ENCODE assay signal across 30 cellular contexts in the genomic region with DNA sequence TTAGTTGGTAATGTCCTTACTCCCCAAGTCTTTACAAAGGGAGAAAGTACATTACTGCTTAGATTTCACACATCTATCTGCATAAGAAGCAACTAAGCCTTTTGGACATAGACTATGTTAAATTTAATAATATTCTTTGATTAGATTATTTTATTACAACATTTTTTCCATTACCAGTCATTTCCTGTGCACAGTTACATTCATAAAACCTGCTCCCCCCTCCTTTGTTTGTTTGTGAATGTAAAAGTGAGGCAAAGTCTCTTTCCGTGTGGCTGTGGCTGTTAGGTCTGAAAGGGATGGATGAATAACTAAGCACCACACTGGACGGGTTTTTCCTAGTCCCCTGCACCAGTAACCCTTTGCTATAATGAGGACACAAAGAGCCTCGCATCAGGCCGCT. TPM values are rescaled to one million over a fixed set of nuclear protein-coding genes. Genes with fewer than 3 reads are reported as not detected.
DNase-seq lines count a peak whose midpoint lies in the region; ATAC-seq, FAIRE-seq and TF ChIP-seq lines count a peak whose summit lies in the region.
"Had no signal": no experiment of that assay in that cellular context is flagged by ENCODE, and none has a peak within 500 bp of the region (broad histone marks: within the 10 kb centered on the region; RNA-seq: fewer than 3 reads in every experiment).

No MANE protein-coding gene starts in this region.

- dilution Hi-C loops in IMR-90 (cut with HindIII; ENCODE audit: low sequenced_read_pairs, unreplicated experiment), result no loop called here
- dilution Hi-C loops in endothelial cell of umbilical vein (cut with MboI; ENCODE audit: extremely low pct_ligation_motif_present, low sequenced_read_pairs), result no loop called here

- H3K4me1 Mint-ChIP-seq in CD4-positive, CD25-positive, alpha-beta regulatory T cell, result peaks cover 5 to 32% (median 16%) of the 10 kb centered on the region in 4 donors
- H3K4me1 Mint-ChIP-seq in nephron, result peaks cover 59% of the 10 kb centered on the region
- peaks cover 2% of the 10 kb centered on the region for H3K4me1 Mint-ChIP-seq in T-helper 2 cell treated with Interferon-gamma antibody and Interleukin-4, amounts not matched to agents 5 μg/mL and 100 μg/mL, for 36 hours (ENCODE audit: low read depth)
- peaks cover 26% of the 10 kb centered on the region for H3K4me1 Mint-ChIP-seq in activated T-cell treated with anti-CD3 and anti-CD28 coated beads, Interleukin-2, amount 50 U/mL, for 72 hours (ENCODE audit: low read depth)

- H4K20me1 ChIP-seq in IMR-90 (ENCODE audit: insufficient read depth, low read length) (no peaks in the 10 kb centered on the region; the same call in none of the 2 replicates), endothelial cell of umbilical vein (replicated peaks; ENCODE audit: control insufficient read depth, extremely low read depth, insufficient read depth, low read length) (no peaks in the 10 kb centered on the region)

- in situ Hi-C loops in IMR-90 (cut with MboI; ENCODE audit: low sequenced_read_pairs), result loop anchor here (5.0 kb wide), 1 partner anchor 542 kb away; no protein-coding TSS in a partner anchor

- DNase-seq in CD4-positive, CD25-positive, alpha-beta regulatory T cell, result no peak
- DNase-seq in IMR-90 (peak; percentile 13), endothelial cell of umbilical vein (ENCODE audit: low read depth, low spot score) (peak; percentile 44), NCI-H526 (lab: John Stamatoyannopoulos, UW) (no peak), cerebellar cortex (ENCODE audit: low spot score) (no peak)
- DNase-seq in T-helper 2 cell treated with Interferon-gamma antibody and Interleukin-4, amounts not matched to agents 5 μg/mL and 100 μg/mL, for 36 hours (ENCODE audit: low spot score), result no peak
- DNase-seq in activated T-cell treated with anti-CD3 and anti-CD28 coated beads, Interleukin-2, amount 50 U/mL, for 72 hours, result no peak
- DNase-seq: activated CD4-positive, alpha-beta T cell treated with anti-CD3 and anti-CD28 coated beads for 48 hours; activated CD8-positive, alpha-beta memory T cell treated with anti-CD3 and anti-CD28 coated beads for 24 hours; activated effector memory CD4-positive, alpha-beta T cell treated with anti-CD3 and anti-CD28 coated beads, Interleukin-2, amount 50 U/mL, for 16 hours; DMS153; effector CD8-positive, alpha-beta T cell; foreskin melanocyte; NCI-H1694; NCI-H2171; NCI-H524 treated with DMSO at 0.1 percent for 48 hours; NK-92 treated with Interleukin-12 subunit alpha and Interleukin-12 subunit beta, amount 100 ng/mL, for 24 hours; PC-3; small intestine; stimulated activated CD8-positive, alpha-beta memory T cell treated with anti-CD3 and anti-CD28 coated beads, Interleukin-4, amount 100 ng/mL, for 48 hours; stimulated activated naive CD8-positive, alpha-beta T cell treated with anti-CD3 and anti-CD28 coated beads, Interleukin-15, amount 100 ng/mL, for 72 hours; T1000; thyroid gland; WERI-Rb-1 had no signal

- H2AK5ac ChIP-seq in IMR-90 (ENCODE audit: low read depth, low read length), result no peak overlapping the region

- H3K18ac ChIP-seq in IMR-90 (ENCODE audit: low read depth, low read length), result no peak overlapping the region

- intact Hi-C loops in IMR-90 (cut with micrococcal nuclease) (no loop called here), endothelial cell of umbilical vein (cut with micrococcal nuclease) (loop anchor here (5.0 kb wide), 1 partner anchor 302 kb away; no protein-coding TSS in a partner anchor)

- H2BK120ac ChIP-seq in IMR-90 (ENCODE audit: low read depth, low read length), result no peak overlapping the region

- H4K5ac ChIP-seq in IMR-90 (ENCODE audit: low read depth, low read length), result 0 out of 2 replicates have a peak overlapping the region, but pooled peaks have one; percentile 22

- H3K9me1 ChIP-seq in IMR-90 (ENCODE audit: insufficient read depth, low read length) (peaks cover 9% of the 10 kb centered on the region), endothelial cell of umbilical vein (replicated peaks; ENCODE audit: control insufficient read depth, extremely low read depth, insufficient read depth, low read length) (no peaks in the 10 kb centered on the region)

- no peak for ATAC-seq in CD4-positive, CD25-positive, alpha-beta regulatory T cell (ENCODE audit: low read depth in 2 of 2)
- ATAC-seq in IMR-90 (ENCODE audit: low read depth), result no peak
- ATAC-seq in activated T-cell treated with anti-CD3 and anti-CD28 coated beads, Interleukin-2, amount 50 U/mL, for 72 hours (replicated peaks in 1 of 2), result no peak
- ATAC-seq: A549; PC-3; Right ventricle myocardium inferior; stimulated activated naive CD8-positive, alpha-beta T cell treated with anti-CD3 and anti-CD28 coated beads, Interleukin-15, amount 100 ng/mL, for 72 hours had no signal

- no peak overlapping the region for H3K4me3 ChIP-seq in CD4-positive, CD25-positive, alpha-beta regulatory T cell (ENCODE audit: low read depth, low read length)
- H3K4me3 ChIP-seq in IMR-90 (ENCODE audit: insufficient read depth, low read depth, low read length), result no peak overlapping the region
- H3K4me3 ChIP-seq in endothelial cell of umbilical vein (replicated peaks in 1 of 3; ENCODE audit: insufficient read depth in 1 of 3, low read depth in 1 of 3, low read length in 3 of 3), result no peak overlapping the region
- H3K4me3 ChIP-seq: A549, HAP-1, K562, thyroid gland had no signal

- H3K9me3 Mint-ChIP-seq in CD4-positive, CD25-positive, alpha-beta regulatory T cell, result no peaks in the 10 kb centered on the region
- H3K9me3 Mint-ChIP-seq in nephron, result no peaks in the 10 kb centered on the region
- H3K9me3 Mint-ChIP-seq in T-helper 2 cell treated with Interferon-gamma antibody and Interleukin-4, amounts not matched to agents 5 μg/mL and 100 μg/mL, for 36 hours, result no peaks in the 10 kb centered on the region
- no peaks in the 10 kb centered on the region for H3K9me3 Mint-ChIP-seq in activated T-cell treated with anti-CD3 and anti-CD28 coated beads, Interleukin-2, amount 50 U/mL, for 72 hours
- H3K9me3 Mint-ChIP-seq: stimulated activated naive CD8-positive, alpha-beta T cell treated with anti-CD3 and anti-CD28 coated beads, Interleukin-15, amount 100 ng/mL, for 72 hours had no signal

- no peak overlapping the region for H3K14ac ChIP-seq in IMR-90 (replicated peaks; ENCODE audit: low read depth, low read length)

- H4K8ac ChIP-seq in IMR-90 (ENCODE audit: low read depth in 2 of 2, low read length in 2 of 2), result no peak overlapping the region

- H3K4ac ChIP-seq in IMR-90 (ENCODE audit: low read depth, low read length), result no peak overlapping the region

- CTCF ChIA-PET in IMR-90 (lab: Yijun Ruan, JAX) (no interaction called here), endothelial cell of umbilical vein (lab: Charles Lee) (interaction anchor here (1.0 kb wide), 1 partner anchor 11 kb away, joined by 3 read pairs; the partner anchor contains the start of gene TSHZ1)

- no peak overlapping the region for H2BK15ac ChIP-seq in IMR-90 (ENCODE audit: low read depth, low read length)

- H3K36me3 ChIP-seq in CD4-positive, CD25-positive, alpha-beta regulatory T cell (ENCODE audit: control insufficient read depth, insufficient read depth, low read length), result peaks cover 15% of the 10 kb centered on the region
- peaks cover 18% of the 10 kb centered on the region for H3K36me3 ChIP-seq in IMR-90 (ENCODE audit: control insufficient read depth, insufficient read depth, low read length)
- peaks cover 0 to 7% of the 10 kb centered on the region in 2 experiments for H3K36me3 ChIP-seq in endothelial cell of umbilical vein (ENCODE audit: control insufficient read depth in 2 of 2, extremely low read depth in 1 of 2, insufficient read depth in 2 of 2, low read length in 2 of 2)
- H3K36me3 ChIP-seq: HAP-1 had no signal

- H3K4me1 ChIP-seq in CD4-positive, CD25-positive, alpha-beta regulatory T cell (ENCODE audit: control insufficient read depth, insufficient read depth, low read length, poor library complexity, severe bottlenecking), result no peaks in the 10 kb centered on the region
- peaks cover 9% of the 10 kb centered on the region for H3K4me1 ChIP-seq in IMR-90 (ENCODE audit: control insufficient read depth, insufficient read depth, low read length)
- H3K4me1 ChIP-seq in endothelial cell of umbilical vein (ENCODE audit: control insufficient read depth, extremely low read depth, insufficient read depth, low read length), result peaks cover 27% of the 10 kb centered on the region
- H3K4me1 ChIP-seq: A549, HAP-1 had no signal

- no peak overlapping the region for H3K27ac Mint-ChIP-seq in CD4-positive, CD25-positive, alpha-beta regulatory T cell
- peak overlapping the region; percentile 40 to 86 (median 47) for H3K27ac Mint-ChIP-seq in nephron
- no peak overlapping the region for H3K27ac Mint-ChIP-seq in T-helper 2 cell treated with Interferon-gamma antibody and Interleukin-4, amounts not matched to agents 5 μg/mL and 100 μg/mL, for 36 hours
- no peak overlapping the region for H3K27ac Mint-ChIP-seq in activated T-cell treated with anti-CD3 and anti-CD28 coated beads, Interleukin-2, amount 50 U/mL, for 72 hours
- H3K27ac Mint-ChIP-seq: stimulated activated naive CD8-positive, alpha-beta T cell treated with anti-CD3 and anti-CD28 coated beads, Interleukin-15, amount 100 ng/mL, for 72 hours had no signal

- peak overlapping the region; percentile 5 for H3K27ac ChIP-seq in CD4-positive, CD25-positive, alpha-beta regulatory T cell (ENCODE audit: insufficient read depth, low read length, poor library complexity, severe bottlenecking)
- H3K27ac ChIP-seq in IMR-90 (ENCODE audit: insufficient read depth, low read length), result no peak overlapping the region
- peak overlapping the region; percentile 15 for H3K27ac ChIP-seq in endothelial cell of umbilical vein (ENCODE audit: insufficient read depth, low read depth, low read length)
- H3K27ac ChIP-seq: A549, thyroid gland, WERI-Rb-1 had no signal

- peaks cover 25% of the 10 kb centered on the region for H3K79me2 ChIP-seq in endothelial cell of umbilical vein (ENCODE audit: control insufficient read depth, insufficient read depth, low read length)

- WGBS in IMR-90 (ENCODE audit: extremely low coverage in 2 of 2, insufficient read length in 1 of 2), 2 experiments, result no CpG with 5 or more reads among the region's 4 CpGs

- no peak overlapping the region for H3K56ac ChIP-seq in IMR-90 (ENCODE audit: extremely low read depth, insufficient read depth, low read length)

- H2BK20ac ChIP-seq in IMR-90 (ENCODE audit: low read depth, low read length), result no peak overlapping the region

- no peaks in the 10 kb centered on the region for H3K9me3 ChIP-seq in CD4-positive, CD25-positive, alpha-beta regulatory T cell (ENCODE audit: control insufficient read depth in 2 of 2, low read length in 2 of 2)
- no peaks in the 10 kb centered on the region for H3K9me3 ChIP-seq in IMR-90 (ENCODE audit: control insufficient read depth, insufficient read depth, low read length)
- H3K9me3 ChIP-seq in endothelial cell of umbilical vein (replicated peaks; ENCODE audit: control insufficient read depth, insufficient read depth, low read length), result no peaks in the 10 kb centered on the region
- H3K9me3 ChIP-seq: A549, HAP-1, thyroid gland had no signal

- H3K27me3 ChIP-seq in CD4-positive, CD25-positive, alpha-beta regulatory T cell (ENCODE audit: control insufficient read depth, insufficient read depth, low read length), result no peaks in the 10 kb centered on the region
- H3K27me3 ChIP-seq in IMR-90 (ENCODE audit: control insufficient read depth, insufficient read depth, low read length) (no peaks in the 10 kb centered on the region), endothelial cell of umbilical vein (ENCODE audit: control insufficient read depth in 2 of 2, insufficient read depth in 2 of 2, low read length in 2 of 2) (no peaks in the 10 kb centered on the region)
- H3K27me3 ChIP-seq: thyroid gland had no signal

- POLR2A ChIA-PET in IMR-90 (lab: Charles Lee; ENCODE audit: unreplicated experiment), result no interaction called here
- POLR2A ChIA-PET in endothelial cell of umbilical vein (lab: Charles Lee), result no interaction called here

- no peaks in the 10 kb centered on the region for H3K27me3 Mint-ChIP-seq in CD4-positive, CD25-positive, alpha-beta regulatory T cell
- H3K27me3 Mint-ChIP-seq in nephron (ENCODE audit: low read depth), result no peaks in the 10 kb centered on the region
- H3K27me3 Mint-ChIP-seq in T-helper 2 cell treated with Interferon-gamma antibody and Interleukin-4, amounts not matched to agents 5 μg/mL and 100 μg/mL, for 36 hours (ENCODE audit: low read depth), result no peaks in the 10 kb centered on the region
- no peaks in the 10 kb centered on the region for H3K27me3 Mint-ChIP-seq in activated T-cell treated with anti-CD3 and anti-CD28 coated beads, Interleukin-2, amount 50 U/mL, for 72 hours (ENCODE audit: low read depth)
- H3K27me3 Mint-ChIP-seq: stimulated activated naive CD8-positive, alpha-beta T cell treated with anti-CD3 and anti-CD28 coated beads, Interleukin-15, amount 100 ng/mL, for 72 hours had no signal

- H2AK9ac ChIP-seq in IMR-90 (replicated peaks; ENCODE audit: low read depth, low read length, poor library complexity), result no peak overlapping the region

- H3K4me3 Mint-ChIP-seq in CD4-positive, CD25-positive, alpha-beta regulatory T cell, result no peak overlapping the region
- H3K4me3 Mint-ChIP-seq in nephron, result peak overlapping the region; percentile 1 to 26 (median 17)
- H3K4me3 Mint-ChIP-seq in T-helper 2 cell treated with Interferon-gamma antibody and Interleukin-4, amounts not matched to agents 5 μg/mL and 100 μg/mL, for 36 hours, result no peak overlapping the region
- no peak overlapping the region for H3K4me3 Mint-ChIP-seq in activated T-cell treated with anti-CD3 and anti-CD28 coated beads, Interleukin-2, amount 50 U/mL, for 72 hours
- H3K4me3 Mint-ChIP-seq: stimulated activated naive CD8-positive, alpha-beta T cell treated with anti-CD3 and anti-CD28 coated beads, Interleukin-15, amount 100 ng/mL, for 72 hours had no signal

- TF ChIP-seq CTCF in IMR-90 (conservative IDR thresholded peaks at IDR 0.05; ENCODE audit: low read depth, low read length) (no peak), endothelial cell of umbilical vein (IDR thresholded peaks at IDR 0.05; ENCODE audit: extremely low read depth in 1 of 2, insufficient read depth in 1 of 2, low read depth in 1 of 2, low read length in 2 of 2) (no peak), nephron (IDR thresholded peaks at IDR 0.05; ENCODE audit: unreplicated experiment in 3 of 3) (no peak)

- H3K4me2 ChIP-seq in IMR-90 (ENCODE audit: low read depth, low read length) (no peak overlapping the region), endothelial cell of umbilical vein (ENCODE audit: insufficient read depth, low read length) (peak overlapping the region; percentile 54)
- H3K4me2 ChIP-seq: A549 had no signal

- H3K9ac ChIP-seq in IMR-90 (ENCODE audit: low read depth, low read length), result no peak overlapping the region
- H3K9ac ChIP-seq in endothelial cell of umbilical vein (replicated peaks; ENCODE audit: extremely low read depth, insufficient read depth, low read length), result no peak overlapping the region

- H2BK5ac ChIP-seq in IMR-90 (ENCODE audit: low read depth, low read length, poor library complexity, severe bottlenecking), result no peak overlapping the region

- TF ChIP-seq POLR2A in IMR-90 (IDR thresholded peaks at IDR 0.05; ENCODE audit: low read depth, low read length) (no peak), endothelial cell of umbilical vein (IDR thresholded peaks at IDR 0.05; ENCODE audit: low read depth, low read length) (no peak)

- H3K36me3 Mint-ChIP-seq in CD4-positive, CD25-positive, alpha-beta regulatory T cell, result peaks cover 16% of the 10 kb centered on the region
- peaks cover 55% of the 10 kb centered on the region for H3K36me3 Mint-ChIP-seq in nephron (ENCODE audit: low read depth)
- H3K36me3 Mint-ChIP-seq in T-helper 2 cell treated with Interferon-gamma antibody and Interleukin-4, amounts not matched to agents 5 μg/mL and 100 μg/mL, for 36 hours (ENCODE audit: low read depth), result peaks cover 18% of the 10 kb centered on the region
- H3K36me3 Mint-ChIP-seq in activated T-cell treated with anti-CD3 and anti-CD28 coated beads, Interleukin-2, amount 50 U/mL, for 72 hours (ENCODE audit: insufficient read depth in 2 of 2), result peaks cover 1 to 17% of the 10 kb centered on the region in 2 donors

- H3K79me1 ChIP-seq in IMR-90 (ENCODE audit: low read depth in 1 of 2, low read length in 2 of 2), result peaks cover 18 to 50% of the 10 kb centered on the region in 2 experiments

- no peak for FAIRE-seq in endothelial cell of umbilical vein (lab: Jason Lieb, UNC)
- FAIRE-seq: A549, colon, K562, small intestine had no signal

- BruUV-seq in IMR-90 (replicated peaks; lab: Mats Ljungman, UMichigan) (no TSS peak), endothelial cell of umbilical vein (replicated peaks; lab: Mats Ljungman, UMichigan) (no TSS peak)

- H2AFZ ChIP-seq in IMR-90 (replicated peaks; ENCODE audit: low read length, poor library complexity) (no peak overlapping the region), endothelial cell of umbilical vein (ENCODE audit: low read depth, low read length) (no peak overlapping the region)

- no peak overlapping the region for H3K23ac ChIP-seq in IMR-90 (ENCODE audit: low read depth, low read length)

- H4K91ac ChIP-seq in IMR-90 (ENCODE audit: insufficient read depth, low read depth, low read length), result no peak overlapping the region

- TF ChIP-seq RAD21 in IMR-90 (IDR thresholded peaks at IDR 0.05; ENCODE audit: low read length), result no peak

RNA-seq across cellular contexts. Expression of gene PTGR3, which starts 9.6 kb away (rescaled TPM):
- total RNA-seq in CD4-positive, CD25-positive, alpha-beta regulatory T cell, result 25.5 TPM
- polyA plus RNA-seq in CD4-positive, CD25-positive, alpha-beta regulatory T cell, result 10 to 100 TPM; 18.6 to 33.3 (median 25.8) TPM
- 16.1 and 16.9 TPM in 2 replicates for total RNA-seq in IMR-90 (2012; rRNA removed)
- 24.6 and 26.4 TPM in 2 replicates for polyA plus RNA-seq in IMR-90 (2012; rRNA removed)
- polyA plus RNA-seq in IMR-90 (2012; cell fraction: cytosol; rRNA removed), result 8.9 and 21.0 TPM in 2 replicates
- 22.4 and 44.0 TPM in 2 replicates for polyA plus RNA-seq in IMR-90 (2012; cell fraction: nucleus; rRNA removed; ENCODE audit: low replicate concordance)
- 18.3 and 21.9 TPM in 2 replicates for total RNA-seq in endothelial cell of umbilical vein
- polyA plus RNA-seq in endothelial cell of umbilical vein, result 10.0 and 13.9 TPM in 2 replicates
- polyA plus RNA-seq in endothelial cell of umbilical vein (2011; cell fraction: cytosol; rRNA removed), result 13.9 and 14.1 TPM in 2 replicates
- polyA plus RNA-seq in endothelial cell of umbilical vein (2011; cell fraction: nucleus; rRNA removed), result 37.1 and 46.1 TPM in 2 replicates
- 15.8 and 20.0 TPM in 2 replicates for polyA plus RNA-seq in endothelial cell of umbilical vein (2012)
- 27.0 and 27.8 TPM in 2 replicates for polyA minus RNA-seq in endothelial cell of umbilical vein
- 19.0 TPM for polyA minus RNA-seq in endothelial cell of umbilical vein (2011; cell fraction: cytosol; rRNA and poly(A)+ RNA removed)
- polyA minus RNA-seq in endothelial cell of umbilical vein (2011; cell fraction: nucleus; rRNA and poly(A)+ RNA removed), result 16.1 and 17.8 TPM in 2 replicates
- total RNA-seq in activated T-cell treated with anti-CD3 and anti-CD28 coated beads, Interleukin-2, amount 50 U/mL, for 72 hours, result 10 to 100 TPM; 40.4 to 41.8 TPM

RNA-seq across cellular contexts. Expression of gene TSHZ1, which starts 11.3 kb away (rescaled TPM):
- total RNA-seq in CD4-positive, CD25-positive, alpha-beta regulatory T cell, result 16.4 TPM
- 1 to 10 TPM; 1.1 to 2.4 (median 1.4) TPM for polyA plus RNA-seq in CD4-positive, CD25-positive, alpha-beta regulatory T cell
- 9.2 and 10.0 TPM in 2 replicates for total RNA-seq in IMR-90 (2012; rRNA removed)
- polyA plus RNA-seq in IMR-90 (2012; rRNA removed), result 6.4 and 7.1 TPM in 2 replicates
- 2.8 and 4.6 TPM in 2 replicates for polyA plus RNA-seq in IMR-90 (2012; cell fraction: cytosol; rRNA removed)
- polyA plus RNA-seq in IMR-90 (2012; cell fraction: nucleus; rRNA removed; ENCODE audit: low replicate concordance), result 4.5 and 4.9 TPM in 2 replicates
- total RNA-seq in endothelial cell of umbilical vein, result 10.2 and 11.4 TPM in 2 replicates
- polyA plus RNA-seq in endothelial cell of umbilical vein, result 3.7 and 4.2 TPM in 2 replicates
- polyA plus RNA-seq in endothelial cell of umbilical vein (2011; cell fraction: cytosol; rRNA removed), result 4.4 and 4.6 TPM in 2 replicates
- polyA plus RNA-seq in endothelial cell of umbilical vein (2011; cell fraction: nucleus; rRNA removed), result 5.1 TPM in 2 replicates
- 6.3 and 7.3 TPM in 2 replicates for polyA plus RNA-seq in endothelial cell of umbilical vein (2012)
- 5.9 and 6.0 TPM in 2 replicates for polyA minus RNA-seq in endothelial cell of umbilical vein
- 6.5 TPM for polyA minus RNA-seq in endothelial cell of umbilical vein (2011; cell fraction: cytosol; rRNA and poly(A)+ RNA removed)
- 4.7 and 6.0 TPM in 2 replicates for polyA minus RNA-seq in endothelial cell of umbilical vein (2011; cell fraction: nucleus; rRNA and poly(A)+ RNA removed)
- 10 to 100 TPM; 18.1 to 19.2 TPM for total RNA-seq in activated T-cell treated with anti-CD3 and anti-CD28 coated beads, Interleukin-2, amount 50 U/mL, for 72 hours

Comparison
In these comparisons a context has a peak if more than half of its experiments do, and no peak if none do; other contexts are left out.
1. DNase-seq: peak in IMR-90 (single experiment) and endothelial cell of umbilical vein (single experiment); none in CD4-positive, CD25-positive, alpha-beta regulatory T cell (0 of 3), T-helper 2 cell treated with Interferon-gamma antibody and Interleukin-4, amounts not matched to agents 5 μg/mL and 100 μg/mL, for 36 hours (single experiment), NCI-H526 (0 of 2), activated T-cell treated with anti-CD3 and anti-CD28 coated beads, Interleukin-2, amount 50 U/mL, for 72 hours (0 of 2) and cerebellar cortex (single experiment).
2. H3K27ac Mint-ChIP-seq: peak in nephron (3 of 3); none in CD4-positive, CD25-positive, alpha-beta regulatory T cell (0 of 3), T-helper 2 cell treated with Interferon-gamma antibody and Interleukin-4, amounts not matched to agents 5 μg/mL and 100 μg/mL, for 36 hours (single experiment) and activated T-cell treated with anti-CD3 and anti-CD28 coated beads, Interleukin-2, amount 50 U/mL, for 72 hours (single experiment).
3. H3K4me3 Mint-ChIP-seq: peak in nephron (3 of 3); none in CD4-positive, CD25-positive, alpha-beta regulatory T cell (0 of 4), T-helper 2 cell treated with Interferon-gamma antibody and Interleukin-4, amounts not matched to agents 5 μg/mL and 100 μg/mL, for 36 hours (single experiment) and activated T-cell treated with anti-CD3 and anti-CD28 coated beads, Interleukin-2, amount 50 U/mL, for 72 hours (0 of 2).